Comparison of ENCODE assay signal across 27 cellular contexts in the genomic region with DNA sequence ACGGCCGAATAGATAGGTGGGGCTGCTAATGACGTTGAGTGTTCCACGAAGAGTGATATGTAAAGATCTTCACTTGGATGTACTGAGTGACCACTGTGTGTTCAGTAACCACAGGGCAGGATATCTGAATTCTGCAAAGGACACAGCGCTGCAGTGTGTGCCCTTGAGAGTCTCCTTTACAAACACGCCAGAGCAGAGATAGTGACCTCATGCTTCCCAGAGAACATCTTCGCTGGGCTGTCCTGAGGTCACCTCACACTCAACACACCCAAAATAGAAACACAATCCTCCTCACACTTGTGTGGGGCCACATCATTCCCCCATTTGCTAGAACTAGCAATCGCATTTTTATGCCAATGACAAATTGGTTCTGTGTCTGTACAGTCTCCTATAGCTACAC.
DNase-seq lines count a peak whose midpoint lies in the region; ATAC-seq and TF ChIP-seq lines count a peak whose summit lies in the region.
"Had no signal": no experiment of that assay in that cellular context is flagged by ENCODE, and none has a peak within 500 bp of the region (broad histone marks: within the 10 kb centered on the region; RNA-seq: fewer than 3 reads in every experiment).

No MANE protein-coding gene starts in this region.

- in situ Hi-C loops in G401 (cut with HindIII; ENCODE audit: low sequenced_read_pairs), result no loop called here

- peak; percentile 88 for ATAC-seq in Right ventricle myocardium superior (ENCODE audit: poor library complexity)
- ATAC-seq in GM21515 (IDR thresholded peaks at IDR 0.05; ENCODE audit: unreplicated experiment), result no peak
- ATAC-seq: A549, GM12878, GM23338 had no signal

- intact Hi-C loops in Right ventricle myocardium superior (cut with DNase I), result loop anchor here (10.0 kb wide), 1 partner anchor 140 kb away; a partner anchor contains a TSS

- TF ChIP-seq CTCF in VCaP (conservative IDR thresholded peaks at IDR 0.05), result no peak
- TF ChIP-seq CTCF in right atrium auricular region (IDR thresholded peaks at IDR 0.05), result no peak

- DNase-seq in Right ventricle myocardium superior, result no peak
- DNase-seq in right atrium auricular region (ENCODE audit: low spot score), result no peak
- DNase-seq in G401 (ENCODE audit: low spot score), result no peak
- DNase-seq in inferior parietal cortex (ENCODE audit: extremely low spot score), result no peak
- DNase-seq: AML-193; CD4-positive, alpha-beta T cell; COR-L47; DMS53; GDM1; KG1; MM.1S; NCI-H1048; NCI-H1417; NCI-H1694; NCI-H2029 treated with DMSO at 0.1 percent for 48 hours; NCI-H2227 treated with DMSO at 0.1 percent for 48 hours; NCI-H526 treated with DMSO at 0.1 percent for 48 hours; RPMI8226; SHP77 treated with DMSO at 0.1 percent for 48 hours had no signal

- no peak overlapping the region for H3K4me3 ChIP-seq in right atrium auricular region
- no peak overlapping the region for H3K4me3 ChIP-seq in subcutaneous abdominal adipose tissue (ENCODE audit: low read depth in 1 of 5, low read length in 5 of 5)
- H3K4me3 ChIP-seq: A549; BLaER1 treated with 17β-estradiol and CSF1 and Interleukin-3, amounts not matched to agents 10 nM and 100 nM; GM12878; GM23338; HAP-1 had no signal

- no peaks in the 10 kb centered on the region for H3K27me3 ChIP-seq in right atrium auricular region
- no peaks in the 10 kb centered on the region for H3K27me3 ChIP-seq in subcutaneous abdominal adipose tissue (ENCODE audit: control insufficient read depth in 5 of 5, insufficient read depth in 4 of 5, low read length in 5 of 5)
- H3K27me3 ChIP-seq: BLaER1 treated with 17β-estradiol and CSF1 and Interleukin-3, amounts not matched to agents 10 nM and 100 nM had no signal

- no peaks in the 10 kb centered on the region for H3K9me3 ChIP-seq in right atrium auricular region
- no peaks in the 10 kb centered on the region for H3K9me3 ChIP-seq in subcutaneous abdominal adipose tissue (ENCODE audit: control insufficient read depth in 5 of 5, low read length in 5 of 5)
- H3K9me3 ChIP-seq: A549, HAP-1 had no signal

- no peak overlapping the region for H3K9ac ChIP-seq in subcutaneous abdominal adipose tissue (ENCODE audit: low read length in 5 of 5)
- H3K9ac ChIP-seq: BLaER1 treated with 17β-estradiol and CSF1 and Interleukin-3, amounts not matched to agents 10 nM and 100 nM had no signal

- peak overlapping the region; percentile 81 for H3K27ac ChIP-seq in VCaP
- peak overlapping the region; percentile 37 to 83 for H3K27ac ChIP-seq in right atrium auricular region
- H3K27ac ChIP-seq in subcutaneous abdominal adipose tissue (ENCODE audit: low read depth, low read length), result peak overlapping the region; percentile 60

- H3K4me1 ChIP-seq in right atrium auricular region (peaks cover 0 to 17% of the 10 kb centered on the region in 2 donors), subcutaneous abdominal adipose tissue (ENCODE audit: control insufficient read depth in 5 of 5, insufficient read depth in 5 of 5, low read length in 5 of 5) (peaks cover 0 to 42% (median 33%) of the 10 kb centered on the region in 5 donors)
- H3K4me1 ChIP-seq: HAP-1 had no signal

- H3K36me3 ChIP-seq in right atrium auricular region (no peaks in the 10 kb centered on the region), subcutaneous abdominal adipose tissue (ENCODE audit: control insufficient read depth in 5 of 5, insufficient read depth in 5 of 5, low read length in 5 of 5) (no peaks in the 10 kb centered on the region)
- H3K36me3 ChIP-seq: BLaER1 treated with 17β-estradiol and CSF1 and Interleukin-3, amounts not matched to agents 10 nM and 100 nM; HAP-1 had no signal
